24 cellular contexts compared by ENCODE assay signal in genomic region chr12:74626397-74626796, GRCh38.
DNase-seq lines count a peak whose midpoint lies in the region; ATAC-seq, FAIRE-seq and TF ChIP-seq lines count a peak whose summit lies in the region.
"Had no signal": no experiment of that assay in that cellular context is flagged by ENCODE, and none has a peak within 500 bp of the region (broad histone marks: within the 10 kb centered on the region; RNA-seq: fewer than 3 reads in every experiment).

No MANE protein-coding gene starts in this region.

- no peak overlapping the region for H3K4me3 Mint-ChIP-seq in CD4-positive, alpha-beta T cell
- no peak overlapping the region for H3K4me3 Mint-ChIP-seq in activated CD8-positive, alpha-beta T cell treated with anti-CD3 and anti-CD28 coated beads, Interleukin-2, amount 10 ng/mL, durations not matched to agents 7 days and 5 days
- H3K4me3 Mint-ChIP-seq: CD4-positive, CD25-positive, alpha-beta regulatory T cell had no signal

- H3K36me3 Mint-ChIP-seq in CD4-positive, alpha-beta T cell (ENCODE audit: low read depth), result no peaks in the 10 kb centered on the region
- no peaks in the 10 kb centered on the region for H3K36me3 Mint-ChIP-seq in activated CD8-positive, alpha-beta T cell treated with anti-CD3 and anti-CD28 coated beads, Interleukin-2, amount 10 ng/mL, durations not matched to agents 7 days and 5 days (ENCODE audit: low read depth)
- H3K36me3 Mint-ChIP-seq: CD4-positive, CD25-positive, alpha-beta regulatory T cell had no signal

- intact Hi-C loops in CD4-positive, alpha-beta T cell (cut with DNase I, micrococcal nuclease), result no loop called here

- no peak for TF ChIP-seq POLR2A in GM12891 (IDR thresholded peaks at IDR 0.05; ENCODE audit: low read depth, low read length)

- H3K27ac Mint-ChIP-seq in CD4-positive, alpha-beta T cell, result no peak overlapping the region
- H3K27ac Mint-ChIP-seq in activated CD8-positive, alpha-beta T cell treated with anti-CD3 and anti-CD28 coated beads, Interleukin-2, amount 10 ng/mL, durations not matched to agents 7 days and 5 days, result no peak overlapping the region
- H3K27ac Mint-ChIP-seq: CD4-positive, CD25-positive, alpha-beta regulatory T cell had no signal

- no peak overlapping the region for H3K27ac ChIP-seq in CD4-positive, alpha-beta T cell (ENCODE audit: low read depth, low read length)
- H3K27ac ChIP-seq: A549, body of pancreas, esophagus muscularis mucosa had no signal

- no peak for FAIRE-seq in GM12891 (lab: Jason Lieb, UNC)
- FAIRE-seq: A549, GM18507 had no signal

- H3K4me1 Mint-ChIP-seq in CD4-positive, alpha-beta T cell (ENCODE audit: low read depth), result no peaks in the 10 kb centered on the region
- no peaks in the 10 kb centered on the region for H3K4me1 Mint-ChIP-seq in activated CD8-positive, alpha-beta T cell treated with anti-CD3 and anti-CD28 coated beads, Interleukin-2, amount 10 ng/mL, durations not matched to agents 7 days and 5 days (ENCODE audit: low read depth)
- H3K4me1 Mint-ChIP-seq: CD4-positive, CD25-positive, alpha-beta regulatory T cell had no signal

- no peaks in the 10 kb centered on the region for H3K9me3 Mint-ChIP-seq in CD4-positive, alpha-beta T cell
- peaks cover 8% of the 10 kb centered on the region for H3K9me3 Mint-ChIP-seq in activated CD8-positive, alpha-beta T cell treated with anti-CD3 and anti-CD28 coated beads, Interleukin-2, amount 10 ng/mL, durations not matched to agents 7 days and 5 days (ENCODE audit: insufficient read depth)

- CTCF ChIA-PET in CD4-positive, alpha-beta T cell (lab: Charles Lee), result no interaction called here
- CTCF ChIA-PET in activated CD8-positive, alpha-beta T cell treated with anti-CD3 and anti-CD28 coated beads, Interleukin-2, amount 10 ng/mL, durations not matched to agents 7 days and 5 days (lab: Charles Lee), result no interaction called here

- H3K27me3 ChIP-seq in CD4-positive, alpha-beta T cell (ENCODE audit: control insufficient read depth, insufficient read depth, low read length), result no peaks in the 10 kb centered on the region
- H3K27me3 ChIP-seq: body of pancreas, esophagus muscularis mucosa had no signal

- no peaks in the 10 kb centered on the region for H3K9me3 ChIP-seq in CD4-positive, alpha-beta T cell (ENCODE audit: control insufficient read depth, low read length)
- H3K9me3 ChIP-seq: A549, body of pancreas had no signal

- DNase-seq in GM12891 (ENCODE audit: insufficient read length, low spot score), result no peak
- no peak for DNase-seq in CD4-positive, alpha-beta T cell
- no peak for DNase-seq in activated CD8-positive, alpha-beta T cell treated with anti-CD3 and anti-CD28 coated beads, Interleukin-2, amount 10 ng/mL, durations not matched to agents 7 days and 5 days
- DNase-seq in GM20000 (ENCODE audit: low spot score), result no peak
- no peak for DNase-seq in stimulated activated naive CD4-positive, alpha-beta T cell (lab: John Stamatoyannopoulos, UW)
- DNase-seq: activated naive CD4-positive, alpha-beta T cell treated with Interleukin-2 at 50 U/mL for 16 hours; body of pancreas; CD4-positive, CD25-positive, alpha-beta regulatory T cell; dermis blood vessel endothelial cell; head of caudate nucleus; islet precursor cell; NCI-H1092 treated with DMSO at 0.1 percent for 48 hours; NCI-H510A; nucleus accumbens; PC-3; stimulated activated CD4-positive, alpha-beta T cell treated with anti-CD3 and anti-CD28 coated beads, Interleukin-4, amount 100 ng/mL, for 24 hours; SW 1271 had no signal

- peak; percentile 84 for ATAC-seq in GM21381 (IDR thresholded peaks at IDR 0.05; ENCODE audit: unreplicated experiment)
- ATAC-seq in HG02943 (IDR thresholded peaks at IDR 0.05; ENCODE audit: low read depth, unreplicated experiment), result peak; percentile 60
- peak; percentile 85 for ATAC-seq in HG03469 (IDR thresholded peaks at IDR 0.05; ENCODE audit: unreplicated experiment)
- ATAC-seq in CD4-positive, alpha-beta T cell (ENCODE audit: poor library complexity), result no peak
- ATAC-seq in activated CD8-positive, alpha-beta T cell treated with anti-CD3 and anti-CD28 coated beads, Interleukin-2, amount 10 ng/mL, durations not matched to agents 7 days and 5 days, result no peak
- ATAC-seq: A549, body of pancreas, PC-3, sciatic nerve had no signal

- POLR2A ChIA-PET in CD4-positive, alpha-beta T cell (lab: Charles Lee), result no interaction called here
- POLR2A ChIA-PET in activated CD8-positive, alpha-beta T cell treated with anti-CD3 and anti-CD28 coated beads, Interleukin-2, amount 10 ng/mL, durations not matched to agents 7 days and 5 days (lab: Charles Lee), result no interaction called here

- TF ChIP-seq CTCF in CD4-positive, alpha-beta T cell (IDR thresholded peaks at IDR 0.05), result no peak
- TF ChIP-seq CTCF in GM20000 (IDR thresholded peaks at IDR 0.05; ENCODE audit: extremely low read depth, missing control alignments), result no peak

- no peaks in the 10 kb centered on the region for H3K27me3 Mint-ChIP-seq in CD4-positive, alpha-beta T cell
- H3K27me3 Mint-ChIP-seq in activated CD8-positive, alpha-beta T cell treated with anti-CD3 and anti-CD28 coated beads, Interleukin-2, amount 10 ng/mL, durations not matched to agents 7 days and 5 days (ENCODE audit: low read depth), result no peaks in the 10 kb centered on the region
- H3K27me3 Mint-ChIP-seq: CD4-positive, CD25-positive, alpha-beta regulatory T cell had no signal

TF ChIP-seq in GM12891, 5 proteins besides CTCF, POLR2A, EP300 and RAD21:
- TF ChIP-seq SPI1 (IDR thresholded peaks at IDR 0.05; ENCODE audit: low read depth, low read length) (peak; percentile 74), POU2F2 (IDR thresholded peaks at IDR 0.05; ENCODE audit: low read depth, low read length) (no peak)

Comparison
In these comparisons a context has a peak if more than half of its experiments do, and no peak if none do; other contexts are left out.
1. ATAC-seq: peak in GM21381 (single experiment), HG02943 (single experiment) and HG03469 (single experiment); none in CD4-positive, alpha-beta T cell (single experiment) and activated CD8-positive, alpha-beta T cell treated with anti-CD3 and anti-CD28 coated beads, Interleukin-2, amount 10 ng/mL, durations not matched to agents 7 days and 5 days (single experiment).